ENCODE assay signal across 2 cellular contexts in the genomic region with DNA sequence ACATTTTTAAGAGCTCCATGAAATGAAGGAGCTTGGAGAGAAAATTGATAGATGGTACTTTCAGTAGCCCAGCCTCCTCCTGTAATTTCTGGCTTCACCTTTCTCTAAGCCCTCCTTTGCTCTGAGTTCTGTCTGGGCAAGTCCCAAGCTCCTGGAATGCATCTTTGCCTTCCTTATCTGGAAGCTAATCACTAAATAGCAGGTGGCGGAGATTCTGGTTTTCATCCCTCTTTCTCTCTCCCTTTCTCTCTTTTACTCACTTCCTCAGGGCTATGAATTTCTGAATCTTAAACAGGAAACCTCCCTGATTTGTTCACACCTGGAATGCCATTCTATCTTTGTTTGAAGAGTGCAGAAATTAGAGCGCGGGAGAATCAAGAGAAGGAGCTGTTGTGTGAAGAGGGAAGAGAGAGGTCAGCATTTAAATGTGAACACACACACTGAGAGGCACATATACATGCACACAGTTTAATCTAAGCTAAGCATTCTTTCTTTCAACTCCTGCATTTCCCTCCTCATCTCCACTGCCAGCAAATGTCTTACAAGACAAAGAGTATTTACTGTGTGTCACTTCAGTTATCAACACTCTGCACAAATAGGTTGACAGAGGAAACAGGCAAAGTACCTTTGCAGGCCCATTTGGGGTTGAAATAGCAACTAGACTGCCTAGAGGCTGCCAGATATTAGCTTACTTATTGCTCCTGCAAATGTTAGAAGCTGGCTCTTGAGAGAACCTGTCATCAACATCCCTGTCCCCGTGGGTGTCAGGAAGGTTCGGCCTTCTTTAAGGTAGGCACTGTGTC.
TF ChIP-seq lines count a peak whose summit lies in the region.

No MANE protein-coding gene starts in this region.

TF ChIP-seq in IMR-90, 13 proteins besides CTCF, POLR2A, EP300 and RAD21 (continued from another document):
- TF ChIP-seq RCOR1 (IDR thresholded peaks at IDR 0.05; ENCODE audit: insufficient replicate concordance, low read length) (no peak), NFE2L2 (IDR thresholded peaks at IDR 0.05; ENCODE audit: low read depth, low read length) (no peak), FOS (IDR thresholded peaks at IDR 0.05; ENCODE audit: low read depth, low read length) (no peak), CHD1 (IDR thresholded peaks at IDR 0.05; ENCODE audit: low read depth, low read length) (no peak), BHLHE40 (IDR thresholded peaks at IDR 0.05; ENCODE audit: low read depth, low read length) (no peak), MAFK (IDR thresholded peaks at IDR 0.05; ENCODE audit: low read depth, low read length) (no peak)
- TF ChIP-seq, protein P1, sequence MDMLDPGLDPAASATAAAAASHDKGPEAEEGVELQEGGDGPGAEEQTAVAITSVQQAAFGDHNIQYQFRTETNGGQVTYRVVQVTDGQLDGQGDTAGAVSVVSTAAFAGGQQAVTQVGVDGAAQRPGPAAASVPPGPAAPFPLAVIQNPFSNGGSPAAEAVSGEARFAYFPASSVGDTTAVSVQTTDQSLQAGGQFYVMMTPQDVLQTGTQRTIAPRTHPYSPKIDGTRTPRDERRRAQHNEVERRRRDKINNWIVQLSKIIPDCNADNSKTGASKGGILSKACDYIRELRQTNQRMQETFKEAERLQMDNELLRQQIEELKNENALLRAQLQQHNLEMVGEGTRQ (IDR thresholded peaks at IDR 0.05; ENCODE audit: low read depth, low read length) = no peak
- TF ChIP-seq, protein P2, sequence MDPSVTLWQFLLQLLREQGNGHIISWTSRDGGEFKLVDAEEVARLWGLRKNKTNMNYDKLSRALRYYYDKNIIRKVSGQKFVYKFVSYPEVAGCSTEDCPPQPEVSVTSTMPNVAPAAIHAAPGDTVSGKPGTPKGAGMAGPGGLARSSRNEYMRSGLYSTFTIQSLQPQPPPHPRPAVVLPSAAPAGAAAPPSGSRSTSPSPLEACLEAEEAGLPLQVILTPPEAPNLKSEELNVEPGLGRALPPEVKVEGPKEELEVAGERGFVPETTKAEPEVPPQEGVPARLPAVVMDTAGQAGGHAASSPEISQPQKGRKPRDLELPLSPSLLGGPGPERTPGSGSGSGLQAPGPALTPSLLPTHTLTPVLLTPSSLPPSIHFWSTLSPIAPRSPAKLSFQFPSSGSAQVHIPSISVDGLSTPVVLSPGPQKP (IDR thresholded peaks at IDR 0.05; ENCODE audit: borderline replicate concordance, low read depth, low read length) = no peak

TF ChIP-seq in SK-N-SH, 30 proteins besides CTCF, POLR2A, EP300 and RAD21 (continued from another document):
- TF ChIP-seq MEF2A (IDR thresholded peaks at IDR 0.05; ENCODE audit: borderline replicate concordance, low read depth) (no peak), GATA2 (CRISPR knock-in tag; IDR thresholded peaks at IDR 0.05) (no peak), JUND (IDR thresholded peaks at IDR 0.05) (no peak), EZH2phosphoT487 (IDR thresholded peaks at IDR 0.05; ENCODE audit: borderline replicate concordance, low read depth) (no peak), SIN3A (IDR thresholded peaks at IDR 0.05; ENCODE audit: borderline replicate concordance, low read depth, low read length) (no peak), RXRA (IDR thresholded peaks at IDR 0.05; ENCODE audit: borderline replicate concordance, low read depth) (no peak)
- TF ChIP-seq, protein P3, sequence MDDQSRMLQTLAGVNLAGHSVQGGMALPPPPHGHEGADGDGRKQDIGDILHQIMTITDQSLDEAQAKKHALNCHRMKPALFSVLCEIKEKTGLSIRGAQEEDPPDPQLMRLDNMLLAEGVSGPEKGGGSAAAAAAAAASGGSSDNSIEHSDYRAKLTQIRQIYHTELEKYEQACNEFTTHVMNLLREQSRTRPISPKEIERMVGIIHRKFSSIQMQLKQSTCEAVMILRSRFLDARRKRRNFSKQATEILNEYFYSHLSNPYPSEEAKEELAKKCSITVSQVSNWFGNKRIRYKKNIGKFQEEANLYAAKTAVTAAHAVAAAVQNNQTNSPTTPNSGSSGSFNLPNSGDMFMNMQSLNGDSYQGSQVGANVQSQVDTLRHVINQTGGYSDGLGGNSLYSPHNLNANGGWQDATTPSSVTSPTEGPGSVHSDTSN (IDR thresholded peaks at IDR 0.05) = peak; percentile 44
TF ChIP-seq in SK-N-SH: peak in this region for 4.
